In genomic region chr20:24766826-24767622, GRCh38 we compare ENCODE assay signal across 26 cellular contexts.
DNase-seq lines count a peak whose midpoint lies in the region; ATAC-seq lines count a peak whose summit lies in the region.
"Had no signal": no experiment of that assay in that cellular context is flagged by ENCODE, and none has a peak within 500 bp of the region (broad histone marks: within the 10 kb centered on the region; RNA-seq: fewer than 3 reads in every experiment).

No MANE protein-coding gene starts in this region.

- H3K27ac Mint-ChIP-seq in activated CD8-positive, alpha-beta memory T cell treated with anti-CD3 and anti-CD28 coated beads, Interleukin-2, amount 10 ng/mL, durations not matched to agents 7 days and 5 days, result no peak overlapping the region
- H3K27ac Mint-ChIP-seq: activated T-cell treated with anti-CD3 and anti-CD28 coated beads, Interleukin-2, amount 50 U/mL, for 24 hours; stimulated activated naive CD8-positive, alpha-beta T cell treated with anti-CD3 and anti-CD28 coated beads, Interleukin-15, amount 100 ng/mL, for 72 hours; T-helper 17 cell had no signal

- no peaks in the 10 kb centered on the region for H3K9me3 Mint-ChIP-seq in activated CD8-positive, alpha-beta memory T cell treated with anti-CD3 and anti-CD28 coated beads, Interleukin-2, amount 10 ng/mL, durations not matched to agents 7 days and 5 days (ENCODE audit: low read depth)
- H3K9me3 Mint-ChIP-seq: activated T-cell treated with anti-CD3 and anti-CD28 coated beads, Interleukin-2, amount 50 U/mL, for 24 hours; naive thymus-derived CD8-positive, alpha-beta T cell; stimulated activated naive CD8-positive, alpha-beta T cell treated with anti-CD3 and anti-CD28 coated beads, Interleukin-15, amount 100 ng/mL, for 72 hours had no signal

- peak; percentile 23 for DNase-seq in activated CD4-positive, CD25-positive, alpha-beta regulatory T cell treated with anti-CD3 and anti-CD28 coated beads, Interleukin-2, amount 50 U/mL, for 72 hours
- DNase-seq in activated CD8-positive, alpha-beta memory T cell treated with anti-CD3 and anti-CD28 coated beads, Interleukin-2, amount 10 ng/mL, durations not matched to agents 7 days and 5 days, result peak; percentile 27
- peak; percentile 26 for DNase-seq in left lobe of liver (ENCODE audit: low spot score)
- peak; percentile 8 for DNase-seq in stimulated activated CD8-positive, alpha-beta memory T cell treated with anti-CD3 and anti-CD28 coated beads, Interleukin-4, amount 100 ng/mL, for 48 hours
- DNase-seq in NCI-H226, result no peak
- DNase-seq in stimulated activated CD4-positive, alpha-beta T cell treated with anti-CD3 and anti-CD28 coated beads, Interleukin-4, amount 100 ng/mL, for 1 hour, result no peak
- DNase-seq: activated CD4-positive, alpha-beta T cell treated with anti-CD3 and anti-CD28 coated beads for 1 hour; activated T-cell treated with anti-CD3 and anti-CD28 coated beads, Interleukin-2, amount 50 U/mL, for 24 hours; colonic mucosa; effector memory CD4-positive, alpha-beta T cell; erythroblast; naive thymus-derived CD8-positive, alpha-beta T cell; NCI-H1417; NCI-H2029 treated with DMSO at 0.1 percent for 48 hours; NCI-H526 treated with DMSO at 0.1 percent for 48 hours; PC-9; retina; stimulated activated CD4-positive, alpha-beta T cell treated with anti-CD3 and anti-CD28 coated beads, Interleukin-1b, Interleukin-23, amount 100 ng/mL, for 48 hours; stimulated activated naive CD8-positive, alpha-beta T cell treated with anti-CD3 and anti-CD28 coated beads, Interleukin-15, amount 100 ng/mL, for 72 hours; T-helper 17 cell had no signal

- ATAC-seq in activated CD4-positive, CD25-positive, alpha-beta regulatory T cell treated with anti-CD3 and anti-CD28 coated beads, Interleukin-2, amount 50 U/mL, for 24 hours, result no peak
- no peak for ATAC-seq in activated CD8-positive, alpha-beta memory T cell treated with anti-CD3 and anti-CD28 coated beads, Interleukin-2, amount 10 ng/mL, durations not matched to agents 7 days and 5 days
- ATAC-seq in left lobe of liver, result no peak
- no peak for ATAC-seq in HG03280 (IDR thresholded peaks at IDR 0.05; ENCODE audit: unreplicated experiment)
- ATAC-seq: HepG2; naive thymus-derived CD8-positive, alpha-beta T cell; pancreas; Right ventricle myocardium inferior; SK-N-SH treated with all-trans-retinoic acid at 6 μM for 48 hours; stimulated activated naive CD8-positive, alpha-beta T cell treated with anti-CD3 and anti-CD28 coated beads, Interleukin-15, amount 100 ng/mL, for 72 hours; T-helper 17 cell had no signal

- H3K4me1 Mint-ChIP-seq in activated CD8-positive, alpha-beta memory T cell treated with anti-CD3 and anti-CD28 coated beads, Interleukin-2, amount 10 ng/mL, durations not matched to agents 7 days and 5 days, result peaks cover 2% of the 10 kb centered on the region
- H3K4me1 Mint-ChIP-seq: stimulated activated naive CD8-positive, alpha-beta T cell treated with anti-CD3 and anti-CD28 coated beads, Interleukin-15, amount 100 ng/mL, for 72 hours; T-helper 17 cell had no signal

- no peak overlapping the region for H3K4me3 Mint-ChIP-seq in activated CD8-positive, alpha-beta memory T cell treated with anti-CD3 and anti-CD28 coated beads, Interleukin-2, amount 10 ng/mL, durations not matched to agents 7 days and 5 days
- H3K4me3 Mint-ChIP-seq: activated T-cell treated with anti-CD3 and anti-CD28 coated beads, Interleukin-2, amount 50 U/mL, for 24 hours; naive thymus-derived CD8-positive, alpha-beta T cell; stimulated activated naive CD8-positive, alpha-beta T cell treated with anti-CD3 and anti-CD28 coated beads, Interleukin-15, amount 100 ng/mL, for 72 hours; T-helper 17 cell had no signal

- peaks cover 36% of the 10 kb centered on the region for H3K27me3 Mint-ChIP-seq in activated CD8-positive, alpha-beta memory T cell treated with anti-CD3 and anti-CD28 coated beads, Interleukin-2, amount 10 ng/mL, durations not matched to agents 7 days and 5 days

- H3K36me3 Mint-ChIP-seq in activated CD8-positive, alpha-beta memory T cell treated with anti-CD3 and anti-CD28 coated beads, Interleukin-2, amount 10 ng/mL, durations not matched to agents 7 days and 5 days, result no peaks in the 10 kb centered on the region
- H3K36me3 Mint-ChIP-seq: naive thymus-derived CD8-positive, alpha-beta T cell had no signal

- CTCF ChIA-PET in activated CD8-positive, alpha-beta memory T cell treated with anti-CD3 and anti-CD28 coated beads, Interleukin-2, amount 10 ng/mL, durations not matched to agents 7 days and 5 days (lab: Charles Lee), result no interaction called here

Comparison
In these comparisons a context has a peak if more than half of its experiments do, and no peak if none do; other contexts are left out.
1. DNase-seq: peak in activated CD4-positive, CD25-positive, alpha-beta regulatory T cell treated with anti-CD3 and anti-CD28 coated beads, Interleukin-2, amount 50 U/mL, for 72 hours (single experiment), activated CD8-positive, alpha-beta memory T cell treated with anti-CD3 and anti-CD28 coated beads, Interleukin-2, amount 10 ng/mL, durations not matched to agents 7 days and 5 days (single experiment), left lobe of liver (single experiment) and stimulated activated CD8-positive, alpha-beta memory T cell treated with anti-CD3 and anti-CD28 coated beads, Interleukin-4, amount 100 ng/mL, for 48 hours (single experiment); none in NCI-H226 (single experiment) and stimulated activated CD4-positive, alpha-beta T cell treated with anti-CD3 and anti-CD28 coated beads, Interleukin-4, amount 100 ng/mL, for 1 hour (single experiment).